Comparison of ENCODE assay signal across 8 cellular contexts in genomic region chr6:6749791-6750434, GRCh38.
DNase-seq lines count a peak whose midpoint lies in the region; ATAC-seq lines count a peak whose summit lies in the region.

No MANE protein-coding gene starts in this region.

- peak overlapping the region; percentile 61 for H3K4me3 Mint-ChIP-seq in activated T-helper 17 cell treated with anti-CD3 and anti-CD28 coated beads, Interleukin-2, amount 50 U/mL, for 72 hours

- H3K27me3 Mint-ChIP-seq in activated T-helper 17 cell treated with anti-CD3 and anti-CD28 coated beads, Interleukin-2, amount 50 U/mL, for 72 hours = peaks cover 18% of the 10 kb centered on the region

- no peaks in the 10 kb centered on the region for H3K36me3 Mint-ChIP-seq in activated T-helper 17 cell treated with anti-CD3 and anti-CD28 coated beads, Interleukin-2, amount 50 U/mL, for 72 hours (ENCODE audit: low read depth)

- in situ Hi-C loops in Caki2 (cut with HindIII; ENCODE audit: low pct_unique_long_range_greater_than_20kb, low sequenced_read_pairs) = no loop called here

- H3K9me3 Mint-ChIP-seq in activated T-helper 17 cell treated with anti-CD3 and anti-CD28 coated beads, Interleukin-2, amount 50 U/mL, for 72 hours = no peaks in the 10 kb centered on the region

- peak; percentile 97 for ATAC-seq in activated T-helper 17 cell treated with anti-CD3 and anti-CD28 coated beads, Interleukin-2, amount 50 U/mL, for 72 hours (replicated peaks)
- ATAC-seq in Right ventricle myocardium superior (ENCODE audit: poor library complexity) (peak; percentile 22), HG02938 (IDR thresholded peaks at IDR 0.05; ENCODE audit: unreplicated experiment) (no peak), HG03460 (IDR thresholded peaks at IDR 0.05; ENCODE audit: unreplicated experiment) (no peak)

- intact Hi-C loops in Right ventricle myocardium superior (cut with DNase I) (loop anchor here (10.0 kb wide), 1 partner anchor 155 kb away; no protein-coding TSS in a partner anchor), posterior cingulate gyrus (cut with DNase I) (no loop called here)

- no peak overlapping the region for H3K27ac Mint-ChIP-seq in activated T-helper 17 cell treated with anti-CD3 and anti-CD28 coated beads, Interleukin-2, amount 50 U/mL, for 72 hours

- DNase-seq in Caki2 (ENCODE audit: low read depth) = peak; percentile 78
- peak; percentile 85 for DNase-seq in NCI-H226
- peak; percentile 64 for DNase-seq in Right ventricle myocardium superior
- DNase-seq in posterior cingulate gyrus = peak in 8 of 10 donors; percentile 17 to 92 (median 56)
- DNase-seq in DMS79 (lab: John Stamatoyannopoulos, UW) = no peak

- H3K4me1 Mint-ChIP-seq in activated T-helper 17 cell treated with anti-CD3 and anti-CD28 coated beads, Interleukin-2, amount 50 U/mL, for 72 hours = peaks cover 5% of the 10 kb centered on the region

Comparison
In these comparisons a context has a peak if more than half of its experiments do, and no peak if none do; other contexts are left out.
1. ATAC-seq: peak in activated T-helper 17 cell treated with anti-CD3 and anti-CD28 coated beads, Interleukin-2, amount 50 U/mL, for 72 hours (single experiment) and Right ventricle myocardium superior (single experiment); none in HG02938 (single experiment) and HG03460 (single experiment).